Comparison of ENCODE assay signal across 10 cellular contexts in the genomic region with DNA sequence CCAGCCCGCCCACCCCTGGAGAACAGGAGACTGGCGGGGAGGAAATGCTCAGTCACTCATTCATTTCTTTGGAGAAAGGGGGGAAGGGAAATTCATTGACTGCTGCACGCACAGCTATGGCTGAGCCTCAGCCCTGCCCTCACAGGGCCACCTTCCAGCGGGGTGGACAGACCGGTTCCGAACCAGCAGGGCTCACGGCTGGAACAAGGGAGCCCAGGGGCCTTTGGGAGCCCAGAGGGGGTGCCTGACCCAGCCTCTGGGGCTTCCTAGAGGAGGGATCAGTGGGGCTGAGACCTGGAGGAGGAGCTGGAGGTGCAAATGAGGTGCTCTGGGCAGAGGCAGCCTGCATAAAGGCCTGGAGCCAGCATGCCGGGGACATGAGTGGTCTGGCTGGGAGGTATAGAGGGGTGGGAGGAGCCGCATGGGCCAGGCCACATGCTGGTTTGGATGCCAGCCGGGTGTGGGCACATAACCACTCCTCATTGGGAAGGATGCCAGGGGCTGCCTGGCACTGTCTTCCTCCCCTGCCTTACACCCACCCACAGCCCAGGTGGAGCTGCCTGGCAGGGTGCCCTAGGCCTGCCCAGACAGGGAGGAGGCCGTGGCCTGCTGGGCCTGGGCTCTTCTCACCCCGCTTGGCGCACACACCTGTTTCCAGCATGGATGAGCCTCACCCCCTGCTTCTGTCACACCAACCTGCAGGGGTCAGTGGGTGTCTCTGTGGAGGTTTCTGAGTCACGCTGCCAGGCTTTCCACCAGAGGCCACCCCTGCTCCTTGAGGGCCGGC. TPM values are rescaled to one million over a fixed set of nuclear protein-coding genes. Genes with fewer than 3 reads are reported as not detected.
DNase-seq lines count a peak whose midpoint lies in the region; ATAC-seq and TF ChIP-seq lines count a peak whose summit lies in the region.
"Had no signal": no experiment of that assay in that cellular context is flagged by ENCODE, and none has a peak within 500 bp of the region (broad histone marks: within the 10 kb centered on the region; RNA-seq: fewer than 3 reads in every experiment).

No MANE protein-coding gene starts in this region.

- H3K4me3 Mint-ChIP-seq in activated CD4-positive, alpha-beta T cell treated with anti-CD3 and anti-CD28 coated beads, Interleukin-2, amount 10 ng/mL, durations not matched to agents 7 days and 5 days = no peak overlapping the region

- no peaks in the 10 kb centered on the region for H3K9me3 Mint-ChIP-seq in activated CD4-positive, alpha-beta T cell treated with anti-CD3 and anti-CD28 coated beads, Interleukin-2, amount 10 ng/mL, durations not matched to agents 7 days and 5 days

- H3K4me1 ChIP-seq in cardiac muscle cell (ENCODE audit: low read depth) = peaks cover 9% of the 10 kb centered on the region

- peaks cover 13% of the 10 kb centered on the region for H3K36me3 ChIP-seq in cardiac muscle cell

- H3K27ac ChIP-seq in cardiac muscle cell = peak overlapping the region; percentile 51

- H3K27me3 Mint-ChIP-seq in activated CD4-positive, alpha-beta T cell treated with anti-CD3 and anti-CD28 coated beads, Interleukin-2, amount 10 ng/mL, durations not matched to agents 7 days and 5 days = no peaks in the 10 kb centered on the region

- no peak overlapping the region for H3K27ac Mint-ChIP-seq in activated CD4-positive, alpha-beta T cell treated with anti-CD3 and anti-CD28 coated beads, Interleukin-2, amount 10 ng/mL, durations not matched to agents 7 days and 5 days

- POLR2A ChIA-PET in activated CD4-positive, alpha-beta T cell treated with anti-CD3 and anti-CD28 coated beads, Interleukin-2, amount 10 ng/mL, durations not matched to agents 7 days and 5 days (lab: Charles Lee) = no interaction called here

- ATAC-seq in GM19328 (IDR thresholded peaks at IDR 0.05; ENCODE audit: unreplicated experiment) (no peak), GM18861 (IDR thresholded peaks at IDR 0.05; ENCODE audit: unreplicated experiment) (no peak), HG03439 (IDR thresholded peaks at IDR 0.05; ENCODE audit: unreplicated experiment) (no peak)

- H3K4me3 ChIP-seq in cardiac muscle cell = no peak overlapping the region

- no peak for TF ChIP-seq CTCF in cardiac muscle cell (IDR thresholded peaks at IDR 0.05; ENCODE audit: low read depth, low read length)

- CTCF ChIA-PET in activated CD4-positive, alpha-beta T cell treated with anti-CD3 and anti-CD28 coated beads, Interleukin-2, amount 10 ng/mL, durations not matched to agents 7 days and 5 days (lab: Charles Lee) = interaction anchor here (1.1 kb wide), 1 partner anchor 10 kb away, joined by 3 read pairs; no protein-coding TSS in a partner anchor

- H3K36me3 Mint-ChIP-seq in activated CD4-positive, alpha-beta T cell treated with anti-CD3 and anti-CD28 coated beads, Interleukin-2, amount 10 ng/mL, durations not matched to agents 7 days and 5 days (ENCODE audit: low read depth) = peaks cover 29% of the 10 kb centered on the region

- H3K9me3 ChIP-seq in cardiac muscle cell (ENCODE audit: low read depth) = no peaks in the 10 kb centered on the region

- peaks cover 20% of the 10 kb centered on the region for H3K4me1 Mint-ChIP-seq in activated CD4-positive, alpha-beta T cell treated with anti-CD3 and anti-CD28 coated beads, Interleukin-2, amount 10 ng/mL, durations not matched to agents 7 days and 5 days

- DNase-seq in activated CD4-positive, alpha-beta T cell treated with anti-CD3 and anti-CD28 coated beads for 48 hours = peak; percentile 1
- no peak for DNase-seq in activated CD4-positive, alpha-beta T cell treated with anti-CD3 and anti-CD28 coated beads, Interleukin-2, amount 10 ng/mL, durations not matched to agents 7 days and 5 days
- DNase-seq in SHP77 treated with DMSO at 0.1 percent for 48 hours (lab: John Stamatoyannopoulos, UW) (peak; percentile 82), cardiac muscle cell (ENCODE audit: low read depth in 1 of 2, low spot score in 1 of 2) (no peak), renal cortical epithelial cell (ENCODE audit: low read depth) (peak; percentile 96)

- H3K27me3 ChIP-seq in cardiac muscle cell = no peaks in the 10 kb centered on the region

RNA-seq across cellular contexts. Expression of gene PPP5C, which starts 26.9 kb away (rescaled TPM):
- total RNA-seq in activated CD4-positive, alpha-beta T cell treated with anti-CD3 and anti-CD28 coated beads, Interleukin-2, amount 10 ng/mL, durations not matched to agents 7 days and 5 days = 100 to 1,000 TPM; 101 to 102 TPM
- total RNA-seq in cardiac muscle cell = 109 and 130 TPM in 2 replicates
- 120 and 123 TPM in 2 replicates for polyA plus RNA-seq in cardiac muscle cell
- 36.6 and 64.9 TPM in 2 replicates for total RNA-seq in renal cortical epithelial cell

RNA-seq across cellular contexts. Expression of gene CCDC8, which starts 39.6 kb away (rescaled TPM):
- not detected for total RNA-seq in activated CD4-positive, alpha-beta T cell treated with anti-CD3 and anti-CD28 coated beads, Interleukin-2, amount 10 ng/mL, durations not matched to agents 7 days and 5 days
- total RNA-seq in cardiac muscle cell (91.7 and 127 TPM in 2 replicates), renal cortical epithelial cell (14.1 and 30.7 TPM in 2 replicates)
- 74.0 and 92.9 TPM in 2 replicates for polyA plus RNA-seq in cardiac muscle cell
- total RNA-seq: T-helper 1 cell treated with Interleukin-12 subunit alpha and Interleukin-12 subunit beta and Interleukin-4 antibody, amounts not matched to agents 30 ng/mL and 1 ng/mL, for 36 hours had no signal

RNA-seq across cellular contexts. Expression of gene PNMA8C, which starts 55.0 kb away (rescaled TPM):
- total RNA-seq in activated CD4-positive, alpha-beta T cell treated with anti-CD3 and anti-CD28 coated beads, Interleukin-2, amount 10 ng/mL, durations not matched to agents 7 days and 5 days = not detected
- total RNA-seq in cardiac muscle cell (0.69 and 0.81 TPM in 2 replicates), renal cortical epithelial cell (not detected in 2 replicates)
- 0.20 TPM in 1 of 2 replicates, not detected in the other for polyA plus RNA-seq in cardiac muscle cell
- total RNA-seq: T-helper 1 cell treated with Interleukin-12 subunit alpha and Interleukin-12 subunit beta and Interleukin-4 antibody, amounts not matched to agents 30 ng/mL and 1 ng/mL, for 36 hours had no signal
- polyA plus RNA-seq: BJ had no signal

Comparison
In these comparisons a context has a peak if more than half of its experiments do, and no peak if none do; other contexts are left out.
1. DNase-seq: peak in activated CD4-positive, alpha-beta T cell treated with anti-CD3 and anti-CD28 coated beads for 48 hours (single experiment), SHP77 treated with DMSO at 0.1 percent for 48 hours (single experiment) and renal cortical epithelial cell (single experiment); none in activated CD4-positive, alpha-beta T cell treated with anti-CD3 and anti-CD28 coated beads, Interleukin-2, amount 10 ng/mL, durations not matched to agents 7 days and 5 days (single experiment) and cardiac muscle cell (0 of 2).
2. RNA of gene CCDC8, which starts 39.6 kb away (total RNA-seq): 91.7 to 127 TPM in cardiac muscle cell and 14.1 to 30.7 TPM in renal cortical epithelial cell; not detected in activated CD4-positive, alpha-beta T cell treated with anti-CD3 and anti-CD28 coated beads, Interleukin-2, amount 10 ng/mL, durations not matched to agents 7 days and 5 days; every median in the first group is over 10 times any median in the second.